1 cellular context compared by ENCODE assay signal in the genomic region with DNA sequence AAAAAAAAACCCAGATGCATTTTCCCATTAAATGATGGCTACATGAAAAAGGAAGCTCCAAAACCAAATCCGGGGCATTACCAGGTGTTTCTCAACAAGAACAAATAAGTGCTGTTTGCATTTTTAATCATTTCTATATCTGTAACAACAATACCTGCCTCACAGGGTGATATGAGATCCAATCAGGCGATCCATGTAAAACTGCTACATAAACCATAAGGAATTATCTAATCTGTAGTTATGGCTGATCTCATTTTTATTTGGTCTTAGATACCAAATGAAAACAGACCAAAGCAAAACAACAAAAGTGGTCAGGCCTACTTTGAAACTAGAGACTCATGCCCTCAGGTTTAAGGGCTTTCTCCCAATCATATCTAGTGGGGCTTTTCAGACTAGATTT.
TF ChIP-seq lines count a peak whose summit lies in the region.

No MANE protein-coding gene starts in this region.

TF ChIP-seq in GM23338, 12 proteins besides CTCF, POLR2A, EP300 and RAD21:
- TF ChIP-seq REST (IDR thresholded peaks at IDR 0.05; ENCODE audit: unreplicated experiment) (no peak), ZNF331 (CRISPR knock-in tag; IDR thresholded peaks at IDR 0.05; ENCODE audit: low read depth) (no peak), ZNF114 (CRISPR knock-in tag; IDR thresholded peaks at IDR 0.05) (no peak), CREB1 (CRISPR knock-in tag; IDR thresholded peaks at IDR 0.05; ENCODE audit: low read depth) (no peak), NANOG (IDR thresholded peaks at IDR 0.05; ENCODE audit: borderline replicate concordance) (no peak), EZH2phosphoT487 (IDR thresholded peaks at IDR 0.05; ENCODE audit: unreplicated experiment) (no peak), POLR2AphosphoS5 (IDR thresholded peaks at IDR 0.05; ENCODE audit: low read depth) (no peak), ETS1 (IDR thresholded peaks at IDR 0.05) (no peak), JUNB (IDR thresholded peaks at IDR 0.05; ENCODE audit: unreplicated experiment) (no peak), STAT1 (IDR thresholded peaks at IDR 0.05; ENCODE audit: unreplicated experiment) (no peak), EZH2 (IDR thresholded peaks at IDR 0.05; ENCODE audit: low read depth, unreplicated experiment) (no peak)
- TF ChIP-seq, protein P1, sequence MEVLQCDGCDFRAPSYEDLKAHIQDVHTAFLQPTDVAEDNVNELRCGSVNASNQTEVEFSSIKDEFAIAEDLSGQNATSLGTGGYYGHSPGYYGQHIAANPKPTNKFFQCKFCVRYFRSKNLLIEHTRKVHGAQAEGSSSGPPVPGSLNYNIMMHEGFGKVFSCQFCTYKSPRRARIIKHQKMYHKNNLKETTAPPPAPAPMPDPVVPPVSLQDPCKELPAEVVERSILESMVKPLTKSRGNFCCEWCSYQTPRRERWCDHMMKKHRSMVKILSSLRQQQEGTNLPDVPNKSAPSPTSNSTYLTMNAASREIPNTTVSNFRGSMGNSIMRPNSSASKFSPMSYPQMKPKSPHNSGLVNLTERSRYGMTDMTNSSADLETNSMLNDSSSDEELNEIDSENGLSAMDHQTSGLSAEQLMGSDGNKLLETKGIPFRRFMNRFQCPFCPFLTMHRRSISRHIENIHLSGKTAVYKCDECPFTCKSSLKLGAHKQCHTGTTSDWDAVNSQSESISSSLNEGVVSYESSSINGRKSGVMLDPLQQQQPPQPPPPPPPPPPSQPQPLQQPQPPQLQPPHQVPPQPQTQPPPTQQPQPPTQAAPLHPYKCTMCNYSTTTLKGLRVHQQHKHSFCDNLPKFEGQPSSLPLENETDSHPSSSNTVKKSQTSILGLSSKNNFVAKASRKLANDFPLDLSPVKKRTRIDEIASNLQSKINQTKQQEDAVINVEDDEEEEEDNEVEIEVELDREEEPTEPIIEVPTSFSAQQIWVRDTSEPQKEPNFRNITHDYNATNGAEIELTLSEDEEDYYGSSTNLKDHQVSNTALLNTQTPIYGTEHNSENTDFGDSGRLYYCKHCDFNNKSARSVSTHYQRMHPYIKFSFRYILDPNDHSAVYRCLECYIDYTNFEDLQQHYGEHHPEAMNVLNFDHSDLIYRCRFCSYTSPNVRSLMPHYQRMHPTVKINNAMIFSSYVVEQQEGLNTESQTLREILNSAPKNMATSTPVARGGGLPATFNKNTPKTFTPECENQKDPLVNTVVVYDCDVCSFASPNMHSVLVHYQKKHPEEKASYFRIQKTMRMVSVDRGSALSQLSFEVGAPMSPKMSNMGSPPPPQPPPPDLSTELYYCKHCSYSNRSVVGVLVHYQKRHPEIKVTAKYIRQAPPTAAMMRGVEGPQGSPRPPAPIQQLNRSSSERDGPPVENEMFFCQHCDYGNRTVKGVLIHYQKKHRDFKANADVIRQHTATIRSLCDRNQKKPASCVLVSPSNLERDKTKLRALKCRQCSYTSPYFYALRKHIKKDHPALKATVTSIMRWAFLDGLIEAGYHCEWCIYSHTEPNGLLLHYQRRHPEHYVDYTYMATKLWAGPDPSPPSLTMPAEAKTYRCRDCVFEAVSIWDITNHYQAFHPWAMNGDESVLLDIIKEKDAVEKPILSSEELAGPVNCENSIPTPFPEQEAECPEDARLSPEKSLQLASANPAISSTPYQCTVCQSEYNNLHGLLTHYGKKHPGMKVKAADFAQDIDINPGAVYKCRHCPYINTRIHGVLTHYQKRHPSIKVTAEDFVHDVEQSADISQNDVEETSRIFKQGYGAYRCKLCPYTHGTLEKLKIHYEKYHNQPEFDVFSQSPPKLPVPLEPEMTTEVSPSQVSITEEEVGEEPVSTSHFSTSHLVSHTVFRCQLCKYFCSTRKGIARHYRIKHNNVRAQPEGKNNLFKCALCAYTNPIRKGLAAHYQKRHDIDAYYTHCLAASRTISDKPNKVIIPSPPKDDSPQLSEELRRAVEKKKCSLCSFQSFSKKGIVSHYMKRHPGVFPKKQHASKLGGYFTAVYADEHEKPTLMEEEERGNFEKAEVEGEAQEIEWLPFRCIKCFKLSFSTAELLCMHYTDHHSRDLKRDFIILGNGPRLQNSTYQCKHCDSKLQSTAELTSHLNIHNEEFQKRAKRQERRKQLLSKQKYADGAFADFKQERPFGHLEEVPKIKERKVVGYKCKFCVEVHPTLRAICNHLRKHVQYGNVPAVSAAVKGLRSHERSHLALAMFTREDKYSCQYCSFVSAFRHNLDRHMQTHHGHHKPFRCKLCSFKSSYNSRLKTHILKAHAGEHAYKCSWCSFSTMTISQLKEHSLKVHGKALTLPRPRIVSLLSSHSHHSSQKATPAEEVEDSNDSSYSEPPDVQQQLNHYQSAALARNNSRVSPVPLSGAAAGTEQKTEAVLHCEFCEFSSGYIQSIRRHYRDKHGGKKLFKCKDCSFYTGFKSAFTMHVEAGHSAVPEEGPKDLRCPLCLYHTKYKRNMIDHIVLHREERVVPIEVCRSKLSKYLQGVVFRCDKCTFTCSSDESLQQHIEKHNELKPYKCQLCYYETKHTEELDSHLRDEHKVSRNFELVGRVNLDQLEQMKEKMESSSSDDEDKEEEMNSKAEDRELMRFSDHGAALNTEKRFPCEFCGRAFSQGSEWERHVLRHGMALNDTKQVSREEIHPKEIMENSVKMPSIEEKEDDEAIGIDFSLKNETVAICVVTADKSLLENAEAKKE (CRISPR knock-in tag; IDR thresholded peaks at IDR 0.05) = no peak
TF ChIP-seq in GM23338: peak in this region for 0.
